ENCODE assay signal across 11 cellular contexts in the genomic region with DNA sequence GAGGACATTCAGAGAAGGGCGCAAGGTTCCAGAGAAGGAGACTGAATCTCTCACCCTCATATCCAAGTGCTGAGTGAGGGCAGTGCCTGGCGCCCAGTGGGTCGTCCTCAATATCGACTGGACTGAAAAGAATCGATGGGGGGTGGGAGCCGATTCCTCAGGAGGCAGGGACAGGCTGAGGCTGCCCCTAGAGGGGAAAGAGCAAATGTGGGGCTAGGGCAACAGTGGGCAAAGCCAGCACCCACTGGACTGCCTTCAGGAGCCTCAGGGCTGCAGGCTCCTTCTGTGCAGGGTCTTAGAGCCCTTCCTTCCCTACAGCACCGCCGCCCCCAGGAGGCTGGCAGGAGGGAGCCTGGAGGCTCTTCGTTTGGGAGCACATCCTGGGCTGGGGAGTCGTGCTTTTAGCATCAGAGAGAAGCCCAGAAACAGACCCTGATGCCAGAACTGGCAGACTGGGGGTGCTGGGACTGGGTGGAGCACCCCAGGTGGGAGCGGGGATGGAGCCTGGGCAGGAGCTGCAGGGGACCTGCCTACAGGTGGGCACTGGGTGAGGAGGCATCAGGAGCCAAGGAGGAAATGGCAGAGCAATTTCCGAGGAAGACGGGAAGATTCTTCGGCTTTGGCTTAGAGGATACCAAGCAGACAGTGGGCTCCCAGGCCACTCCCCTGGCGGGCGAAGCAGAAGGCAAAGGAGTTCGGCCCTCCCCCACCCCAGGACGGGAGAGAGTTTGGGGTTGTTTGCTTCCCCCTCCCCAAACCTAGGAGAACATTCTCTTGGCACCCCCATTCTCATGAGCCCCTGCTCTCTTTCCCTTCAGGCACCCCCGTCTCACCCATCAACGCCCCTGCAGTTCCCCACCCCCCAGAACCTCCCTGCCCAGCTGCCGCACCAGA. TPM values are rescaled to one million over a fixed set of nuclear protein-coding genes. Genes with fewer than 3 reads are reported as not detected.
DNase-seq lines count a peak whose midpoint lies in the region; ATAC-seq lines count a peak whose summit lies in the region.
"Had no signal": no experiment of that assay in that cellular context is flagged by ENCODE, and none has a peak within 500 bp of the region (broad histone marks: within the 10 kb centered on the region; RNA-seq: fewer than 3 reads in every experiment).

No MANE protein-coding gene starts in this region.

- POLR2A ChIA-PET in activated CD4-positive, alpha-beta T cell treated with anti-CD3 and anti-CD28 coated beads, Interleukin-2, amount 10 ng/mL, durations not matched to agents 7 days and 5 days (lab: Charles Lee) = no interaction called here
- POLR2A ChIA-PET in activated CD8-positive, alpha-beta T cell treated with anti-CD3 and anti-CD28 coated beads, Interleukin-2, amount 10 ng/mL, durations not matched to agents 7 days and 5 days (lab: Charles Lee) = interaction anchor here (0.7 kb wide), 1 partner anchor 136 kb away, joined by 3 read pairs; no protein-coding TSS in a partner anchor

- no peaks in the 10 kb centered on the region for H3K36me3 Mint-ChIP-seq in activated CD4-positive, alpha-beta T cell treated with anti-CD3 and anti-CD28 coated beads, Interleukin-2, amount 10 ng/mL, durations not matched to agents 7 days and 5 days (ENCODE audit: low read depth)
- no peaks in the 10 kb centered on the region for H3K36me3 Mint-ChIP-seq in activated CD8-positive, alpha-beta T cell treated with anti-CD3 and anti-CD28 coated beads, Interleukin-2, amount 10 ng/mL, durations not matched to agents 7 days and 5 days (ENCODE audit: low read depth)
- H3K36me3 Mint-ChIP-seq in stimulated activated effector memory CD8-positive, alpha-beta T cell treated with anti-CD3 and anti-CD28 coated beads, Interleukin-12 subunit alpha, Interleukin-12 subunit beta, amount 100 ng/mL, for 72 hours = peaks cover 9% of the 10 kb centered on the region

- WGBS in right cardiac atrium = 33% methylated on average over 21 of the region's 21 CpGs

- CTCF ChIA-PET in activated CD4-positive, alpha-beta T cell treated with anti-CD3 and anti-CD28 coated beads, Interleukin-2, amount 10 ng/mL, durations not matched to agents 7 days and 5 days (lab: Charles Lee) = interaction anchor here (0.6 kb wide), 1 partner anchor 89 kb away, joined by 3 read pairs; no protein-coding TSS in a partner anchor
- CTCF ChIA-PET in activated CD8-positive, alpha-beta T cell treated with anti-CD3 and anti-CD28 coated beads, Interleukin-2, amount 10 ng/mL, durations not matched to agents 7 days and 5 days (lab: Charles Lee) = no interaction called here

- no peaks in the 10 kb centered on the region for H3K9me3 ChIP-seq in right cardiac atrium (ENCODE audit: control insufficient read depth, low read length)

- ATAC-seq in activated CD8-positive, alpha-beta T cell treated with anti-CD3 and anti-CD28 coated beads, Interleukin-2, amount 10 ng/mL, durations not matched to agents 7 days and 5 days = no peak
- no peak for ATAC-seq in right cardiac atrium
- no peak for ATAC-seq in stimulated activated effector memory CD8-positive, alpha-beta T cell treated with anti-CD3 and anti-CD28 coated beads, Interleukin-12 subunit alpha, Interleukin-12 subunit beta, amount 100 ng/mL, for 72 hours

- H3K27me3 Mint-ChIP-seq in activated CD4-positive, alpha-beta T cell treated with anti-CD3 and anti-CD28 coated beads, Interleukin-2, amount 10 ng/mL, durations not matched to agents 7 days and 5 days = peaks cover 47% of the 10 kb centered on the region
- H3K27me3 Mint-ChIP-seq in activated CD8-positive, alpha-beta T cell treated with anti-CD3 and anti-CD28 coated beads, Interleukin-2, amount 10 ng/mL, durations not matched to agents 7 days and 5 days (ENCODE audit: low read depth) = peaks cover 36% of the 10 kb centered on the region

- H3K27ac Mint-ChIP-seq in activated CD4-positive, alpha-beta T cell treated with anti-CD3 and anti-CD28 coated beads, Interleukin-2, amount 10 ng/mL, durations not matched to agents 7 days and 5 days = no peak overlapping the region
- H3K27ac Mint-ChIP-seq in activated CD8-positive, alpha-beta T cell treated with anti-CD3 and anti-CD28 coated beads, Interleukin-2, amount 10 ng/mL, durations not matched to agents 7 days and 5 days = no peak overlapping the region
- no peak overlapping the region for H3K27ac Mint-ChIP-seq in stimulated activated effector memory CD8-positive, alpha-beta T cell treated with anti-CD3 and anti-CD28 coated beads, Interleukin-12 subunit alpha, Interleukin-12 subunit beta, amount 100 ng/mL, for 72 hours

- peak overlapping the region; percentile 91 for H3K4me3 ChIP-seq in right cardiac atrium (ENCODE audit: low read length)

- H3K4me1 ChIP-seq in right cardiac atrium (ENCODE audit: control insufficient read depth, insufficient read depth, low read length) = no peaks in the 10 kb centered on the region

- H3K27me3 ChIP-seq in right cardiac atrium (ENCODE audit: control insufficient read depth, insufficient read depth) = no peaks in the 10 kb centered on the region

- H3K4me1 Mint-ChIP-seq in activated CD4-positive, alpha-beta T cell treated with anti-CD3 and anti-CD28 coated beads, Interleukin-2, amount 10 ng/mL, durations not matched to agents 7 days and 5 days = peaks cover 14% of the 10 kb centered on the region
- peaks cover 5% of the 10 kb centered on the region for H3K4me1 Mint-ChIP-seq in activated CD8-positive, alpha-beta T cell treated with anti-CD3 and anti-CD28 coated beads, Interleukin-2, amount 10 ng/mL, durations not matched to agents 7 days and 5 days (ENCODE audit: low read depth)
- peaks cover 11% of the 10 kb centered on the region for H3K4me1 Mint-ChIP-seq in stimulated activated effector memory CD8-positive, alpha-beta T cell treated with anti-CD3 and anti-CD28 coated beads, Interleukin-12 subunit alpha, Interleukin-12 subunit beta, amount 100 ng/mL, for 72 hours

- no peaks in the 10 kb centered on the region for H3K9me3 Mint-ChIP-seq in activated CD4-positive, alpha-beta T cell treated with anti-CD3 and anti-CD28 coated beads, Interleukin-2, amount 10 ng/mL, durations not matched to agents 7 days and 5 days
- H3K9me3 Mint-ChIP-seq in activated CD8-positive, alpha-beta T cell treated with anti-CD3 and anti-CD28 coated beads, Interleukin-2, amount 10 ng/mL, durations not matched to agents 7 days and 5 days (ENCODE audit: insufficient read depth) = no peaks in the 10 kb centered on the region
- H3K9me3 Mint-ChIP-seq in stimulated activated effector memory CD8-positive, alpha-beta T cell treated with anti-CD3 and anti-CD28 coated beads, Interleukin-12 subunit alpha, Interleukin-12 subunit beta, amount 100 ng/mL, for 72 hours = no peaks in the 10 kb centered on the region

- H3K4me3 Mint-ChIP-seq in activated CD4-positive, alpha-beta T cell treated with anti-CD3 and anti-CD28 coated beads, Interleukin-2, amount 10 ng/mL, durations not matched to agents 7 days and 5 days = peak overlapping the region; percentile 49
- H3K4me3 Mint-ChIP-seq in activated CD8-positive, alpha-beta T cell treated with anti-CD3 and anti-CD28 coated beads, Interleukin-2, amount 10 ng/mL, durations not matched to agents 7 days and 5 days = peak overlapping the region; percentile 36
- H3K4me3 Mint-ChIP-seq in stimulated activated effector memory CD8-positive, alpha-beta T cell treated with anti-CD3 and anti-CD28 coated beads, Interleukin-12 subunit alpha, Interleukin-12 subunit beta, amount 100 ng/mL, for 72 hours = peak overlapping the region; percentile 62

- intact Hi-C loops in right cardiac atrium (cut with DNase I) = loop anchor here in 3 of 4 donors (2.0 to 5.0 kb wide), 2 partner anchors 47 to 48 kb away; no protein-coding TSS in a partner anchor

- H3K27ac ChIP-seq in right cardiac atrium (ENCODE audit: low read length) = no peak overlapping the region

- DNase-seq in activated CD4-positive, alpha-beta T cell treated with anti-CD3 and anti-CD28 coated beads, Interleukin-2, amount 10 ng/mL, durations not matched to agents 7 days and 5 days = no peak
- no peak for DNase-seq in activated CD4-positive, alpha-beta T cell treated with anti-CD3 and anti-CD28 coated beads for 4 hours
- no peak for DNase-seq in activated CD8-positive, alpha-beta T cell treated with anti-CD3 and anti-CD28 coated beads, Interleukin-2, amount 10 ng/mL, durations not matched to agents 7 days and 5 days
- DNase-seq in right cardiac atrium (peak in 1 of 3 donors; percentile 55), GF-D8 (lab: John Stamatoyannopoulos, UW) (no peak), DMS153 (lab: John Stamatoyannopoulos, UW) (no peak)
- DNase-seq in stimulated activated effector memory CD8-positive, alpha-beta T cell treated with anti-CD3 and anti-CD28 coated beads, Interleukin-12 subunit alpha, Interleukin-12 subunit beta, amount 100 ng/mL, for 72 hours (ENCODE audit: low spot score in 2 of 2) = no peak
- no peak for DNase-seq in activated effector memory CD4-positive, alpha-beta T cell treated with anti-CD3 and anti-CD28 coated beads, Interleukin-2, amount 50 U/mL, for 16 hours
- DNase-seq: activated naive CD4-positive, alpha-beta T cell treated with anti-CD3 and anti-CD28 coated beads, Interleukin-2, amount 50 U/mL, for 16 hours; COR-L47 had no signal

RNA-seq across cellular contexts. Expression of gene SYT7, which starts 1.2 kb away (rescaled TPM):
- total RNA-seq in activated CD4-positive, alpha-beta T cell treated with anti-CD3 and anti-CD28 coated beads, Interleukin-2, amount 10 ng/mL, durations not matched to agents 7 days and 5 days = not detected
- total RNA-seq in activated CD8-positive, alpha-beta T cell treated with anti-CD3 and anti-CD28 coated beads, Interleukin-2, amount 10 ng/mL, durations not matched to agents 7 days and 5 days = not detected
- total RNA-seq in right cardiac atrium = 10 to 100 TPM; 17.4 to 48.3 (median 43.5) TPM
- 36.2 TPM for polyA plus RNA-seq in right cardiac atrium
- total RNA-seq: OCI-LY7 had no signal

Comparison
In these comparisons a context has a peak if more than half of its experiments do, and no peak if none do; other contexts are left out.
1. RNA of gene SYT7, which starts 1.2 kb away (total RNA-seq): 17.4 to 48.3 TPM in right cardiac atrium; not detected in activated CD4-positive, alpha-beta T cell treated with anti-CD3 and anti-CD28 coated beads, Interleukin-2, amount 10 ng/mL, durations not matched to agents 7 days and 5 days and not detected in activated CD8-positive, alpha-beta T cell treated with anti-CD3 and anti-CD28 coated beads, Interleukin-2, amount 10 ng/mL, durations not matched to agents 7 days and 5 days; every median in the first group is over 10 times any median in the second.
2. Peak in every context shown above with its lines, with median percentiles within 50 percentile points of each other: H3K4me3 Mint-ChIP-seq.